In the genomic region with DNA sequence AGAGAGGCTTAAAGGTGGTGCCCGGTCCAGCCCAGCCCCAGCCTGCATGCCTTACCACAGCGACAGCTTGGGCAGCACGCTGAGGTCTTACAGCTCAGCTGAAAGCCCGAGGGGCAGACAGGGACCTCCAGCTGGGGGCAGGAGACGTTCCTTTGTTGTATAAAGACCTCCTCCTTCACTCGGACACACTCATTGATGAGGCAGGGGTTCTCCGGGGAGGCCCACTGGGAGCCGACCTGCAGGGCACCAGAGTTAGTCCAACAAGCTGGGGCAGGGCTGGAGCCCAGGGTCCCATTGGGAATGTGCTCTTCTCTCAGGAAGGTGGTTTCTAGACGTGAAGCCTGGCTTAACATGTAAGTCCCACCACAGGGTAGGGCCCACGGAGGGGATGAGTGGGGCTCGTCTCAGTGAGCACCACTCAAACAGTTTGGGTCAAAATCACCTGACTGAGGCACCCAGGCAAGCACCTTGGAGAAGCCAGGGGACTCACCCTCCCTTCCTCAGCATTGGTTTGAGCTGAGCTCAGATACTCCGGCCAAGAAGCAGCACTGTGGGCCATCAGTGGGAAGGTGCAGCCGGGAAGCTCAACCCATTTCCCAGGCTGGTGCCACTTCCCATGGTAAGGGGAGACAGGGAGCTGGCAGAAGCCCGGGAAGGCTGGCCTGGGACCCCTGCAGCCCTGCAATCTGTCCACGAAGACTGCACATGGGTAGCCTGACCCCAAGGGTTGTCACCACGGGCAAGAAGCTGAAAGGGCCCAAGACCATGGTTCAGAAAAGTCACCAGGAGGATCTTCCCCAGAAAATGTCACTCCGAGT, we compare ENCODE assay signal across 29 cellular contexts. TPM values are rescaled to one million over a fixed set of nuclear protein-coding genes. Genes with fewer than 3 reads are reported as not detected.
"Had no signal": no experiment of that assay in that cellular context is flagged by ENCODE, and none has a peak within 500 bp of the region (broad histone marks: within the 10 kb centered on the region; RNA-seq: fewer than 3 reads in every experiment).

No MANE protein-coding gene starts in this region.

- ATAC-seq: activated naive CD4-positive, alpha-beta T cell treated with anti-CD3 and anti-CD28 coated beads, Interleukin-2, amount 50 U/mL, for 72 hours; activated naive CD8-positive, alpha-beta T cell treated with anti-CD3 and anti-CD28 coated beads, Interleukin-2, amount 50 U/mL, for 24 hours; activated T-cell treated with anti-CD3 and anti-CD28 coated beads, Interleukin-2, amount 50 U/mL, for 4 hours; body of pancreas; Panc1; Right ventricle myocardium inferior had no signal

- H3K4me2 ChIP-seq: SK-N-SH had no signal

- H3K27me3 ChIP-seq: ascending aorta, body of pancreas had no signal

- H3K9me3 ChIP-seq: ascending aorta, body of pancreas, SK-N-SH had no signal

- H3K4me1 Mint-ChIP-seq: activated CD4-positive, alpha-beta T cell treated with anti-CD3 and anti-CD28 coated beads, Interleukin-2, amount 10 ng/mL, durations not matched to agents 7 days and 5 days had no signal

- H3K4me1 ChIP-seq: ascending aorta, body of pancreas had no signal

- H3K36me3 Mint-ChIP-seq: activated CD4-positive, alpha-beta memory T cell treated with anti-CD3 and anti-CD28 coated beads for 36 hours; activated naive CD4-positive, alpha-beta T cell treated with anti-CD3 and anti-CD28 coated beads, Interleukin-2, amount 50 U/mL, for 72 hours had no signal

- H3K27ac ChIP-seq: ascending aorta, body of pancreas, VCaP had no signal

- H3K27ac Mint-ChIP-seq: activated CD4-positive, alpha-beta memory T cell treated with anti-CD3 and anti-CD28 coated beads for 36 hours; activated CD4-positive, alpha-beta T cell treated with anti-CD3 and anti-CD28 coated beads, Interleukin-2, amount 10 ng/mL, durations not matched to agents 7 days and 5 days; activated naive CD8-positive, alpha-beta T cell treated with anti-CD3 and anti-CD28 coated beads, Interleukin-2, amount 50 U/mL, for 24 hours had no signal

- H3K9me3 Mint-ChIP-seq: activated CD4-positive, alpha-beta memory T cell treated with anti-CD3 and anti-CD28 coated beads for 36 hours; activated CD4-positive, alpha-beta T cell treated with anti-CD3 and anti-CD28 coated beads, Interleukin-2, amount 10 ng/mL, durations not matched to agents 7 days and 5 days; activated naive CD4-positive, alpha-beta T cell treated with anti-CD3 and anti-CD28 coated beads, Interleukin-2, amount 50 U/mL, for 72 hours; activated naive CD8-positive, alpha-beta T cell treated with anti-CD3 and anti-CD28 coated beads, Interleukin-2, amount 50 U/mL, for 24 hours; activated T-cell treated with anti-CD3 and anti-CD28 coated beads, Interleukin-2, amount 50 U/mL, for 4 hours had no signal

- H3K4me3 ChIP-seq: ascending aorta, body of pancreas had no signal

- H3K9ac ChIP-seq: SK-N-SH had no signal

- H3K4me3 Mint-ChIP-seq: activated CD4-positive, alpha-beta memory T cell treated with anti-CD3 and anti-CD28 coated beads for 36 hours; activated CD4-positive, alpha-beta T cell treated with anti-CD3 and anti-CD28 coated beads, Interleukin-2, amount 10 ng/mL, durations not matched to agents 7 days and 5 days; activated naive CD8-positive, alpha-beta T cell treated with anti-CD3 and anti-CD28 coated beads, Interleukin-2, amount 50 U/mL, for 24 hours; activated T-cell treated with anti-CD3 and anti-CD28 coated beads, Interleukin-2, amount 50 U/mL, for 4 hours had no signal

- DNase-seq: activated CD4-positive, alpha-beta memory T cell treated with anti-CD3 and anti-CD28 coated beads for 36 hours; activated CD4-positive, alpha-beta T cell treated with anti-CD3 and anti-CD28 coated beads, Interleukin-2, amount 10 ng/mL, durations not matched to agents 7 days and 5 days; activated CD4-positive, CD25-positive, alpha-beta regulatory T cell; activated CD8-positive, alpha-beta memory T cell treated with anti-CD3 and anti-CD28 coated beads for 24 hours; activated effector memory CD4-positive, alpha-beta T cell treated with anti-CD3 and anti-CD28 coated beads, Interleukin-2, amount 50 U/mL, for 16 hours; activated naive CD4-positive, alpha-beta T cell treated with Interleukin-2 at 50 U/mL for 16 hours; activated naive CD8-positive, alpha-beta T cell treated with anti-CD3 and anti-CD28 coated beads, Interleukin-2, amount 50 U/mL, for 24 hours; activated T-cell treated with anti-CD3 and anti-CD28 coated beads, Interleukin-2, amount 50 U/mL, for 4 hours; amniotic stem cell; body of pancreas; central memory CD4-positive, alpha-beta T cell; NCI-H1048; NCI-H146; NCI-H187 treated with DMSO at 0.1 percent for 48 hours; NCI-H2081 treated with DMSO at 0.1 percent for 48 hours; NCI-H510A; NCI-H526 treated with DMSO at 0.1 percent for 48 hours; NK-92 treated with Interleukin-12 subunit alpha and Interleukin-12 subunit beta, amount 100 ng/mL, for 24 hours; OCI-M1; RPMI8226; SK-N-SH; T-helper 1 cell had no signal

- H3K36me3 ChIP-seq: ascending aorta had no signal

RNA-seq across cellular contexts. Expression of gene ANO2, which starts 24.3 kb away (rescaled TPM):
- total RNA-seq: activated CD4-positive, alpha-beta memory T cell treated with anti-CD3 and anti-CD28 coated beads for 36 hours; activated CD4-positive, alpha-beta T cell treated with anti-CD3 and anti-CD28 coated beads, Interleukin-2, amount 10 ng/mL, durations not matched to agents 7 days and 5 days; activated naive CD4-positive, alpha-beta T cell treated with anti-CD3 and anti-CD28 coated beads, Interleukin-2, amount 50 U/mL, for 72 hours; activated T-cell treated with anti-CD3 and anti-CD28 coated beads, Interleukin-2, amount 50 U/mL, for 4 hours; bronchial epithelial cell; T-helper 2 cell treated with Interferon-gamma antibody and Interleukin-4, amounts not matched to agents 100 ng/mL and 5 ng/mL, for 36 hours had no signal
- polyA plus RNA-seq: SK-N-SH had no signal
